ENCODE assay signal across 2 cellular contexts in genomic region chr3:14454644-14455310, GRCh38.
A peak's percentile ranks its signal among the peaks of the same experiment; 100 is the strongest.
TF ChIP-seq lines count a peak whose summit lies in the region.

No MANE protein-coding gene starts in this region.

TF ChIP-seq in IMR-90, 13 proteins besides CTCF, POLR2A, EP300 and RAD21:
- no peak for TF ChIP-seq ELK1 (IDR thresholded peaks at IDR 0.05; ENCODE audit: borderline replicate concordance, low read depth, low read length)
- no peak for TF ChIP-seq BHLHE40 (IDR thresholded peaks at IDR 0.05; ENCODE audit: low read depth, low read length)
- no peak for TF ChIP-seq SMC3 (IDR thresholded peaks at IDR 0.05; ENCODE audit: low read depth, low read length)
- TF ChIP-seq MAFK (IDR thresholded peaks at IDR 0.05; ENCODE audit: low read depth, low read length): no peak
- TF ChIP-seq RFX5 (IDR thresholded peaks at IDR 0.05; ENCODE audit: low read depth, low read length): no peak
- no peak for TF ChIP-seq RCOR1 (IDR thresholded peaks at IDR 0.05; ENCODE audit: insufficient replicate concordance, low read length)
- TF ChIP-seq NFE2L2 (IDR thresholded peaks at IDR 0.05; ENCODE audit: low read depth, low read length): no peak
- TF ChIP-seq MAZ (IDR thresholded peaks at IDR 0.05; ENCODE audit: borderline replicate concordance, low read depth, low read length): no peak
- no peak for TF ChIP-seq FOS (IDR thresholded peaks at IDR 0.05; ENCODE audit: low read depth, low read length)
- no peak for TF ChIP-seq CHD1 (IDR thresholded peaks at IDR 0.05; ENCODE audit: low read depth, low read length)
- no peak for TF ChIP-seq CEBPB (IDR thresholded peaks at IDR 0.05; ENCODE audit: low read depth, low read length)
- no peak for TF ChIP-seq MXI1 (IDR thresholded peaks at IDR 0.05; ENCODE audit: borderline replicate concordance, low read depth, low read length)
- TF ChIP-seq USF2 (IDR thresholded peaks at IDR 0.05; ENCODE audit: low read depth, low read length): no peak

TF ChIP-seq in K562, 482 proteins besides CTCF, POLR2A, EP300 and RAD21:
- TF ChIP-seq POLR2B (IDR thresholded peaks at IDR 0.05; ENCODE audit: low read depth, partially characterized antibody) (peak; percentile 7), HBP1 (CRISPR knock-in tag; IDR thresholded peaks at IDR 0.05) (no peak)
